In genomic region chrX:13570245-13570573, GRCh38 we compare ENCODE assay signal across 15 cellular contexts. TPM values are rescaled to one million over a fixed set of nuclear protein-coding genes. Genes with fewer than 3 reads are reported as not detected.
DNase-seq lines count a peak whose midpoint lies in the region; ATAC-seq lines count a peak whose summit lies in the region.
"Had no signal": no experiment of that assay in that cellular context is flagged by ENCODE, and none has a peak within 500 bp of the region (broad histone marks: within the 10 kb centered on the region; RNA-seq: fewer than 3 reads in every experiment).

No MANE protein-coding gene starts in this region.

- H3K4me1 ChIP-seq in effector memory CD4-positive, alpha-beta T cell (ENCODE audit: control insufficient read depth, insufficient read depth, low read length, poor library complexity, severe bottlenecking): no peaks in the 10 kb centered on the region

- no peaks in the 10 kb centered on the region for H3K36me3 Mint-ChIP-seq in activated CD8-positive, alpha-beta memory T cell treated with anti-CD3 and anti-CD28 coated beads, Interleukin-2, amount 10 ng/mL, durations not matched to agents 7 days and 5 days
- no peaks in the 10 kb centered on the region for H3K36me3 Mint-ChIP-seq in activated T-helper 17 cell treated with anti-CD3 and anti-CD28 coated beads, Interleukin-2, amount 50 U/mL, for 72 hours (ENCODE audit: low read depth)
- no peaks in the 10 kb centered on the region for H3K36me3 Mint-ChIP-seq in stimulated activated memory B cell treated with anti-CD40 and anti-IgM and Interleukin-4, amounts not matched to agents 10 μg/mL and 1 μg/mL and 100 μg/mL, for 72 hours

- H3K9me3 ChIP-seq in iPS-18c (ENCODE audit: control insufficient read depth, insufficient read depth, low read length): no peaks in the 10 kb centered on the region
- no peaks in the 10 kb centered on the region for H3K9me3 ChIP-seq in effector memory CD4-positive, alpha-beta T cell (ENCODE audit: control insufficient read depth, low read length)

- peaks cover 46% of the 10 kb centered on the region for H3K4me1 Mint-ChIP-seq in activated CD8-positive, alpha-beta memory T cell treated with anti-CD3 and anti-CD28 coated beads, Interleukin-2, amount 10 ng/mL, durations not matched to agents 7 days and 5 days
- no peaks in the 10 kb centered on the region for H3K4me1 Mint-ChIP-seq in activated T-helper 17 cell treated with anti-CD3 and anti-CD28 coated beads, Interleukin-2, amount 50 U/mL, for 72 hours
- peaks cover 6% of the 10 kb centered on the region for H3K4me1 Mint-ChIP-seq in stimulated activated memory B cell treated with anti-CD40 and anti-IgM and Interleukin-4, amounts not matched to agents 10 μg/mL and 1 μg/mL and 100 μg/mL, for 72 hours

- H3K4me3 Mint-ChIP-seq in activated CD8-positive, alpha-beta memory T cell treated with anti-CD3 and anti-CD28 coated beads, Interleukin-2, amount 10 ng/mL, durations not matched to agents 7 days and 5 days: peak overlapping the region; percentile 75
- peak overlapping the region; percentile 37 for H3K4me3 Mint-ChIP-seq in activated T-helper 17 cell treated with anti-CD3 and anti-CD28 coated beads, Interleukin-2, amount 50 U/mL, for 72 hours
- peak overlapping the region; percentile 39 for H3K4me3 Mint-ChIP-seq in stimulated activated memory B cell treated with anti-CD40 and anti-IgM and Interleukin-4, amounts not matched to agents 10 μg/mL and 1 μg/mL and 100 μg/mL, for 72 hours

- H3K27ac Mint-ChIP-seq in activated CD8-positive, alpha-beta memory T cell treated with anti-CD3 and anti-CD28 coated beads, Interleukin-2, amount 10 ng/mL, durations not matched to agents 7 days and 5 days: peak overlapping the region; percentile 9
- H3K27ac Mint-ChIP-seq in activated T-helper 17 cell treated with anti-CD3 and anti-CD28 coated beads, Interleukin-2, amount 50 U/mL, for 72 hours: no peak overlapping the region
- no peak overlapping the region for H3K27ac Mint-ChIP-seq in stimulated activated memory B cell treated with anti-CD40 and anti-IgM and Interleukin-4, amounts not matched to agents 10 μg/mL and 1 μg/mL and 100 μg/mL, for 72 hours

- H3K27me3 Mint-ChIP-seq in activated CD8-positive, alpha-beta memory T cell treated with anti-CD3 and anti-CD28 coated beads, Interleukin-2, amount 10 ng/mL, durations not matched to agents 7 days and 5 days: peaks cover 28% of the 10 kb centered on the region
- peaks cover 19% of the 10 kb centered on the region for H3K27me3 Mint-ChIP-seq in activated T-helper 17 cell treated with anti-CD3 and anti-CD28 coated beads, Interleukin-2, amount 50 U/mL, for 72 hours
- H3K27me3 Mint-ChIP-seq in stimulated activated memory B cell treated with anti-CD40 and anti-IgM and Interleukin-4, amounts not matched to agents 10 μg/mL and 1 μg/mL and 100 μg/mL, for 72 hours: peaks cover 23% of the 10 kb centered on the region

- no peak overlapping the region for H3K27ac ChIP-seq in effector memory CD4-positive, alpha-beta T cell (ENCODE audit: insufficient read depth, low read length, poor library complexity, severe bottlenecking)

- no peaks in the 10 kb centered on the region for H3K36me3 ChIP-seq in effector memory CD4-positive, alpha-beta T cell (ENCODE audit: control insufficient read depth, insufficient read depth, low read length)

- no peaks in the 10 kb centered on the region for H3K27me3 ChIP-seq in effector memory CD4-positive, alpha-beta T cell (replicated peaks; ENCODE audit: control insufficient read depth, insufficient read depth, low read length, poor library complexity, severe bottlenecking)

- no peak for DNase-seq in activated CD8-positive, alpha-beta memory T cell treated with anti-CD3 and anti-CD28 coated beads, Interleukin-2, amount 10 ng/mL, durations not matched to agents 7 days and 5 days
- no peak for DNase-seq in activated CD8-positive, alpha-beta memory T cell treated with anti-CD3 and anti-CD28 coated beads for 24 hours
- no peak for DNase-seq in effector memory CD4-positive, alpha-beta T cell
- no peak for DNase-seq in mucosa of gallbladder (ENCODE audit: low spot score)
- DNase-seq: activated effector memory CD4-positive, alpha-beta T cell treated with anti-CD3 and anti-CD28 coated beads, Interleukin-2, amount 50 U/mL, for 16 hours; cerebellar nuclear complex; DMS79 treated with DMSO at 0.1 percent for 48 hours; islet precursor cell; NCI-H1436; NCI-H774; Right ventricle myocardium superior had no signal

- no peaks in the 10 kb centered on the region for H3K9me3 Mint-ChIP-seq in activated CD8-positive, alpha-beta memory T cell treated with anti-CD3 and anti-CD28 coated beads, Interleukin-2, amount 10 ng/mL, durations not matched to agents 7 days and 5 days (ENCODE audit: low read depth)
- no peaks in the 10 kb centered on the region for H3K9me3 Mint-ChIP-seq in activated T-helper 17 cell treated with anti-CD3 and anti-CD28 coated beads, Interleukin-2, amount 50 U/mL, for 72 hours
- H3K9me3 Mint-ChIP-seq in stimulated activated memory B cell treated with anti-CD40 and anti-IgM and Interleukin-4, amounts not matched to agents 10 μg/mL and 1 μg/mL and 100 μg/mL, for 72 hours: no peaks in the 10 kb centered on the region

- CTCF ChIA-PET in activated CD8-positive, alpha-beta memory T cell treated with anti-CD3 and anti-CD28 coated beads, Interleukin-2, amount 10 ng/mL, durations not matched to agents 7 days and 5 days (lab: Charles Lee): no interaction called here

- peak; percentile 11 for ATAC-seq in activated CD8-positive, alpha-beta memory T cell treated with anti-CD3 and anti-CD28 coated beads, Interleukin-2, amount 10 ng/mL, durations not matched to agents 7 days and 5 days
- ATAC-seq in activated T-helper 17 cell treated with anti-CD3 and anti-CD28 coated beads, Interleukin-2, amount 50 U/mL, for 72 hours (replicated peaks): no peak
- no peak for ATAC-seq in stimulated activated memory B cell treated with anti-CD40 and anti-IgM and Interleukin-4, amounts not matched to agents 10 μg/mL and 1 μg/mL and 100 μg/mL, for 72 hours
- ATAC-seq in HG03457 (IDR thresholded peaks at IDR 0.05; ENCODE audit: unreplicated experiment): no peak

- peak overlapping the region; percentile 60 for H3K4me3 ChIP-seq in iPS-18c (ENCODE audit: insufficient read depth, low read depth, low read length)
- no peak overlapping the region for H3K4me3 ChIP-seq in effector memory CD4-positive, alpha-beta T cell (ENCODE audit: insufficient read depth, low read depth, low read length, poor library complexity, severe bottlenecking)

RNA-seq across cellular contexts. Expression of gene EGFL6, which starts 0.8 kb away (rescaled TPM):
- total RNA-seq in activated CD8-positive, alpha-beta memory T cell treated with anti-CD3 and anti-CD28 coated beads, Interleukin-2, amount 10 ng/mL, durations not matched to agents 7 days and 5 days: 10 to 100 TPM in 1 of 2 experiments, 1 to 10 TPM in 1; 5.7 to 18.7 TPM
- 1 to 10 TPM in 1 of 2 donors, under 1 TPM in 1; 0.21 to 1.3 TPM for total RNA-seq in activated T-helper 17 cell treated with anti-CD3 and anti-CD28 coated beads, Interleukin-2, amount 50 U/mL, for 72 hours
- total RNA-seq in mucosa of gallbladder: 3.6 TPM
- total RNA-seq: Right ventricle myocardium superior had no signal
